ENCODE assay signal across 11 cellular contexts in genomic region chr5:170330568-170331054, GRCh38. TPM values are rescaled to one million over a fixed set of nuclear protein-coding genes. Genes with fewer than 3 reads are reported as not detected.
DNase-seq lines count a peak whose midpoint lies in the region; ATAC-seq and TF ChIP-seq lines count a peak whose summit lies in the region.
"Had no signal": no experiment of that assay in that cellular context is flagged by ENCODE, and none has a peak within 500 bp of the region (broad histone marks: within the 10 kb centered on the region; RNA-seq: fewer than 3 reads in every experiment).

No MANE protein-coding gene starts in this region.

- peaks cover 34% of the 10 kb centered on the region for H3K4me1 ChIP-seq in GM23338 (ENCODE audit: insufficient read depth)
- H3K4me1 ChIP-seq: pancreas had no signal

- TF ChIP-seq CTCF in GM23338 (conservative IDR thresholded peaks at IDR 0.05; ENCODE audit: low read depth in 2 of 2): no peak

- no peak overlapping the region for H3K4me3 ChIP-seq in GM23338
- H3K4me3 ChIP-seq: hepatocyte, pancreas had no signal

- peaks cover 22% of the 10 kb centered on the region for H3K9me2 ChIP-seq in GM23338 (ENCODE audit: insufficient read depth)

- H3K36me3 ChIP-seq in GM23338 (ENCODE audit: insufficient read depth): no peaks in the 10 kb centered on the region
- H3K36me3 ChIP-seq: pancreas had no signal

- no peaks in the 10 kb centered on the region for H3K27me3 ChIP-seq in GM23338 (ENCODE audit: insufficient read depth)
- H3K27me3 ChIP-seq: hepatocyte, pancreas had no signal

- peaks cover 4% of the 10 kb centered on the region; the same call in 2 of the 3 replicates for H3K9me3 Mint-ChIP-seq in GM23338
- H3K9me3 Mint-ChIP-seq in activated naive CD4-positive, alpha-beta T cell treated with anti-CD3 and anti-CD28 coated beads for 36 hours: no peaks in the 10 kb centered on the region
- no peaks in the 10 kb centered on the region for H3K9me3 Mint-ChIP-seq in natural killer cell treated with Interleukin-12 subunit alpha and Interleukin-12 subunit beta and Interleukin-15 and Interleukin-18, amount 100 ng/mL, for 72 hours

- H3K36me3 Mint-ChIP-seq in GM23338 (ENCODE audit: low read depth): peaks cover 5% of the 10 kb centered on the region; the same call in 2 of the 3 replicates
- H3K36me3 Mint-ChIP-seq in activated naive CD4-positive, alpha-beta T cell treated with anti-CD3 and anti-CD28 coated beads for 36 hours (ENCODE audit: low read depth): no peaks in the 10 kb centered on the region
- no peaks in the 10 kb centered on the region for H3K36me3 Mint-ChIP-seq in natural killer cell treated with Interleukin-12 subunit alpha and Interleukin-12 subunit beta and Interleukin-15 and Interleukin-18, amount 100 ng/mL, for 72 hours

- H3K4me3 Mint-ChIP-seq in GM23338: no peak overlapping the region
- no peak overlapping the region for H3K4me3 Mint-ChIP-seq in activated naive CD4-positive, alpha-beta T cell treated with anti-CD3 and anti-CD28 coated beads for 36 hours
- H3K4me3 Mint-ChIP-seq in natural killer cell treated with Interleukin-12 subunit alpha and Interleukin-12 subunit beta and Interleukin-15 and Interleukin-18, amount 100 ng/mL, for 72 hours: no peak overlapping the region

- H4K20me1 ChIP-seq in GM23338 (replicated peaks; ENCODE audit: insufficient read depth): no peaks in the 10 kb centered on the region

- 0 out of 2 replicates have a peak, but pooled peaks cover 4% of the 10 kb centered on the region for H3F3A ChIP-seq in GM23338 (replicated peaks; ENCODE audit: low read depth)

- peak overlapping the region; percentile 87; the same call in 1 of the 2 replicates for H2AFZ ChIP-seq in GM23338
- H2AFZ ChIP-seq: hepatocyte had no signal

- CTCF ChIA-PET in activated naive CD4-positive, alpha-beta T cell treated with anti-CD3 and anti-CD28 coated beads for 36 hours (lab: Charles Lee): interaction anchor here (0.5 to 5.8 kb wide), 11 partner anchors 9 to 110 kb away, joined by 3 to 195 read pairs (median 5); partner anchors contain the start of gene LCP2

- H3K79me2 ChIP-seq in GM23338 (replicated peaks; ENCODE audit: insufficient read depth): no peaks in the 10 kb centered on the region
- H3K79me2 ChIP-seq: hepatocyte had no signal

- peaks cover 2% of the 10 kb centered on the region for H3K27me3 Mint-ChIP-seq in GM23338 (ENCODE audit: insufficient read depth, low read depth, poor library complexity)
- H3K27me3 Mint-ChIP-seq in activated naive CD4-positive, alpha-beta T cell treated with anti-CD3 and anti-CD28 coated beads for 36 hours (ENCODE audit: low read depth): no peaks in the 10 kb centered on the region
- H3K27me3 Mint-ChIP-seq in natural killer cell treated with Interleukin-12 subunit alpha and Interleukin-12 subunit beta and Interleukin-15 and Interleukin-18, amount 100 ng/mL, for 72 hours: no peaks in the 10 kb centered on the region

- peaks cover 40% of the 10 kb centered on the region for H3K4me1 Mint-ChIP-seq in GM23338
- peaks cover 40% of the 10 kb centered on the region for H3K4me1 Mint-ChIP-seq in activated naive CD4-positive, alpha-beta T cell treated with anti-CD3 and anti-CD28 coated beads for 36 hours (ENCODE audit: low read depth)
- peaks cover 34 to 37% of the 10 kb centered on the region in 2 donors for H3K4me1 Mint-ChIP-seq in natural killer cell treated with Interleukin-12 subunit alpha and Interleukin-12 subunit beta and Interleukin-15 and Interleukin-18, amount 100 ng/mL, for 72 hours (ENCODE audit: low read depth in 2 of 2)

- no peak for ATAC-seq in GM23338
- ATAC-seq in natural killer cell treated with Interleukin-12 subunit alpha and Interleukin-12 subunit beta and Interleukin-15 and Interleukin-18, amount 100 ng/mL, for 72 hours: no peak
- ATAC-seq in HG02623 (IDR thresholded peaks at IDR 0.05; ENCODE audit: unreplicated experiment): no peak

- intact Hi-C loops in activated naive CD4-positive, alpha-beta T cell treated with anti-CD3 and anti-CD28 coated beads for 36 hours (cut with micrococcal nuclease): loop anchor here (1.0 to 10.0 kb wide), 14 partner anchors 17 to 1844 kb away; partner anchors contain the start of genes FBXW11, NPM1 and SPDL1

- H3K27ac ChIP-seq in GM23338 (ENCODE audit: low read depth): no peak overlapping the region
- H3K27ac ChIP-seq: hepatocyte had no signal

- H3K4me2 ChIP-seq in GM23338: no peak overlapping the region
- H3K4me2 ChIP-seq: hepatocyte had no signal

- no peak overlapping the region for H3K27ac Mint-ChIP-seq in GM23338
- no peak overlapping the region for H3K27ac Mint-ChIP-seq in activated naive CD4-positive, alpha-beta T cell treated with anti-CD3 and anti-CD28 coated beads for 36 hours
- no peak overlapping the region for H3K27ac Mint-ChIP-seq in natural killer cell treated with Interleukin-12 subunit alpha and Interleukin-12 subunit beta and Interleukin-15 and Interleukin-18, amount 100 ng/mL, for 72 hours

- DNase-seq in CD1c-positive myeloid dendritic cell (ENCODE audit: extremely low spot score) (peak; percentile 83), GM23338 (ENCODE audit: low spot score) (no peak), NCI-H2227 treated with DMSO at 0.1 percent for 48 hours (lab: John Stamatoyannopoulos, UW) (no peak), AG20443 (ENCODE audit: low spot score) (no peak), D341Med (ENCODE audit: low spot score) (no peak)
- DNase-seq in activated naive CD4-positive, alpha-beta T cell treated with anti-CD3 and anti-CD28 coated beads for 36 hours: peak; percentile 51
- peak; percentile 64 for DNase-seq in natural killer cell treated with Interleukin-12 subunit alpha and Interleukin-12 subunit beta and Interleukin-15 and Interleukin-18, amount 100 ng/mL, for 72 hours (ENCODE audit: low spot score)

TF ChIP-seq in GM23338, 12 proteins besides CTCF, POLR2A, EP300 and RAD21:
- TF ChIP-seq CREB1 (CRISPR knock-in tag; IDR thresholded peaks at IDR 0.05; ENCODE audit: low read depth) (no peak), EZH2 (IDR thresholded peaks at IDR 0.05; ENCODE audit: low read depth, unreplicated experiment) (no peak), EZH2phosphoT487 (IDR thresholded peaks at IDR 0.05; ENCODE audit: unreplicated experiment) (no peak), NANOG (IDR thresholded peaks at IDR 0.05; ENCODE audit: borderline replicate concordance) (no peak), POLR2AphosphoS5 (IDR thresholded peaks at IDR 0.05; ENCODE audit: low read depth) (no peak)

RNA-seq across cellular contexts. Expression of gene LCP2, which starts 33.0 kb away (rescaled TPM):
- 0.35 and 0.38 TPM in 2 replicates for total RNA-seq in GM23338 (2014; rRNA removed; shearing (Covaris generic))
- 0.26 and 0.77 TPM in 2 replicates for polyA plus RNA-seq in GM23338 (2016; fragmentation: Nextera tagmentation; extraction: Ambion mirVana)
- 100 to 1,000 TPM; 115 to 122 TPM for total RNA-seq in activated naive CD4-positive, alpha-beta T cell treated with anti-CD3 and anti-CD28 coated beads for 36 hours
- total RNA-seq in natural killer cell treated with Interleukin-12 subunit alpha and Interleukin-12 subunit beta and Interleukin-15 and Interleukin-18, amount 100 ng/mL, for 72 hours: 100 to 1,000 TPM; 282 to 360 TPM
- total RNA-seq: Daoy had no signal
- polyA plus RNA-seq: hepatocyte had no signal

RNA-seq across cellular contexts. Expression of gene KCNMB1, which starts 58.6 kb away (rescaled TPM):
- 0.17 and 0.23 TPM in 2 replicates for total RNA-seq in GM23338 (2014; rRNA removed; shearing (Covaris generic))
- 0.19 and 0.26 TPM in 2 replicates for polyA plus RNA-seq in GM23338 (2016; fragmentation: Nextera tagmentation; extraction: Ambion mirVana)
- total RNA-seq in activated naive CD4-positive, alpha-beta T cell treated with anti-CD3 and anti-CD28 coated beads for 36 hours: under 1 TPM in 1 of 2 experiments, not detected in 1; 0.05 TPM
- total RNA-seq in natural killer cell treated with Interleukin-12 subunit alpha and Interleukin-12 subunit beta and Interleukin-15 and Interleukin-18, amount 100 ng/mL, for 72 hours: not detected

Comparison
In these comparisons a context has a peak if more than half of its experiments do, and no peak if none do; other contexts are left out.
1. DNase-seq: peak in CD1c-positive myeloid dendritic cell (single experiment), activated naive CD4-positive, alpha-beta T cell treated with anti-CD3 and anti-CD28 coated beads for 36 hours (single experiment) and natural killer cell treated with Interleukin-12 subunit alpha and Interleukin-12 subunit beta and Interleukin-15 and Interleukin-18, amount 100 ng/mL, for 72 hours (single experiment); none in GM23338 (single experiment), NCI-H2227 treated with DMSO at 0.1 percent for 48 hours (single experiment), AG20443 (single experiment) and D341Med (single experiment).
2. RNA of gene LCP2, which starts 33.0 kb away (total RNA-seq): 282 to 360 TPM in natural killer cell treated with Interleukin-12 subunit alpha and Interleukin-12 subunit beta and Interleukin-15 and Interleukin-18, amount 100 ng/mL, for 72 hours and 115 to 122 TPM in activated naive CD4-positive, alpha-beta T cell treated with anti-CD3 and anti-CD28 coated beads for 36 hours; 0.35 to 0.38 TPM in GM23338; every median in the first group is over 10 times any median in the second.